ENCODE assay signal across 29 cellular contexts in the genomic region with DNA sequence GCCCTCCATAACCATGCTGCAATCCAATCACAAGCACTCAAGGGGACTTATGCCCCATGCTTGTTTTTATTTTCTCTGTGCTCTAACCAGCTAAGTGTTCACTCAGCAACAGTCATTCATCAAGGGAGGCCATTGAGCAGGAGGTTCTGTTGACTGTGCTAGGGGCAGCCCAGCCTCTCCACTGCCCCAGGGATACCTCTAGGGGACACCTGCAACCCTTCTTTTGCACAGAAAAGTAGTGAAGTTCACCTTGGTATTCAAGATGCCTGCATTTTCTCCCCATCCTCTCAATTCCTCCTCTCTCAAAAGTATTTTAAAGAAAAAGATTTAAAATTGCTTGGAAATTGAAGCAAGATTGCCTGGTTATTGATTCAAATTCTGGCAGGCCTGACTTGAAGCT.
"Had no signal": no experiment of that assay in that cellular context is flagged by ENCODE, and none has a peak within 500 bp of the region (broad histone marks: within the 10 kb centered on the region; RNA-seq: fewer than 3 reads in every experiment).

No MANE protein-coding gene starts in this region.

- H3K36me3 Mint-ChIP-seq: activated naive CD4-positive, alpha-beta T cell treated with anti-CD3 and anti-CD28 coated beads, Interleukin-2, amount 10 ng/mL, durations not matched to agents 7 days and 5 days; activated naive CD4-positive, alpha-beta T cell treated with anti-CD3 and anti-CD28 coated beads, Interleukin-2, amount 50 U/mL, for 72 hours; activated naive CD8-positive, alpha-beta T cell treated with anti-CD3 and anti-CD28 coated beads, Interleukin-2, amount 10 ng/mL, durations not matched to agents 7 days and 5 days had no signal

- H3K36me3 ChIP-seq: ascending aorta, brain microvascular endothelial cell, esophagus squamous epithelium, gastroesophageal sphincter had no signal

- H3K4me1 ChIP-seq: ascending aorta, esophagus squamous epithelium, gastroesophageal sphincter had no signal

- H3K27ac Mint-ChIP-seq: activated CD4-positive, alpha-beta memory T cell treated with anti-CD3 and anti-CD28 coated beads, Interleukin-2, amount 10 ng/mL, durations not matched to agents 7 days and 5 days; activated CD4-positive, alpha-beta T cell treated with anti-CD3 and anti-CD28 coated beads, Interleukin-2, amount 10 ng/mL, durations not matched to agents 7 days and 5 days; activated naive CD4-positive, alpha-beta T cell treated with anti-CD3 and anti-CD28 coated beads, Interleukin-2, amount 10 ng/mL, durations not matched to agents 7 days and 5 days; activated naive CD4-positive, alpha-beta T cell treated with anti-CD3 and anti-CD28 coated beads, Interleukin-2, amount 50 U/mL, for 72 hours; activated naive CD8-positive, alpha-beta T cell treated with anti-CD3 and anti-CD28 coated beads, Interleukin-2, amount 10 ng/mL, durations not matched to agents 7 days and 5 days; activated T-cell treated with anti-CD3 and anti-CD28 coated beads, Interleukin-2, amount 50 U/mL, for 24 hours; activated T-cell treated with anti-CD3 and anti-CD28 coated beads, Interleukin-2, amount 50 U/mL, for 72 hours; effector memory CD8-positive, alpha-beta T cell had no signal

- DNase-seq: activated CD4-positive, alpha-beta memory T cell treated with anti-CD3 and anti-CD28 coated beads, Interleukin-2, amount 10 ng/mL, durations not matched to agents 7 days and 5 days; activated CD4-positive, alpha-beta T cell treated with anti-CD3 and anti-CD28 coated beads for 4 hours; activated CD4-positive, alpha-beta T cell treated with anti-CD3 and anti-CD28 coated beads, Interleukin-2, amount 10 ng/mL, durations not matched to agents 7 days and 5 days; activated CD4-positive, alpha-beta T cell treated with anti-CD3 and anti-CD28 coated beads, Interleukin-2, amount 50 U/mL, for 4 hours; activated CD4-positive, CD25-positive, alpha-beta regulatory T cell; activated CD4-positive, CD25-positive, alpha-beta regulatory T cell treated with anti-CD3 and anti-CD28 coated beads, Interleukin-2, amount 50 U/mL, for 72 hours; activated CD8-positive, alpha-beta memory T cell treated with anti-CD3 and anti-CD28 coated beads, Interleukin-2, amount 50 U/mL, for 48 hours; activated gamma-delta T cell; activated naive CD4-positive, alpha-beta T cell; activated naive CD4-positive, alpha-beta T cell treated with anti-CD3 and anti-CD28 coated beads, Interleukin-2, amount 10 ng/mL, durations not matched to agents 7 days and 5 days; activated naive CD8-positive, alpha-beta T cell treated with anti-CD3 and anti-CD28 coated beads, Interleukin-2, amount 10 ng/mL, durations not matched to agents 7 days and 5 days; activated T-cell treated with anti-CD3 and anti-CD28 coated beads for 4 hours; activated T-cell treated with anti-CD3 and anti-CD28 coated beads, Interleukin-2, amount 50 U/mL, for 24 hours; activated T-cell treated with anti-CD3 and anti-CD28 coated beads, Interleukin-2, amount 50 U/mL, for 72 hours; brain microvascular endothelial cell; cortex of kidney; dermis blood vessel endothelial cell; effector CD4-positive, alpha-beta T cell; effector memory CD8-positive, alpha-beta T cell; esophagus squamous epithelium; foreskin melanocyte; head of caudate nucleus; hippocampal formation; T-helper 2 cell had no signal

- H3K4me3 Mint-ChIP-seq: activated CD4-positive, alpha-beta memory T cell treated with anti-CD3 and anti-CD28 coated beads, Interleukin-2, amount 10 ng/mL, durations not matched to agents 7 days and 5 days; activated CD4-positive, alpha-beta T cell treated with anti-CD3 and anti-CD28 coated beads, Interleukin-2, amount 10 ng/mL, durations not matched to agents 7 days and 5 days; activated naive CD4-positive, alpha-beta T cell treated with anti-CD3 and anti-CD28 coated beads, Interleukin-2, amount 10 ng/mL, durations not matched to agents 7 days and 5 days; activated naive CD8-positive, alpha-beta T cell treated with anti-CD3 and anti-CD28 coated beads, Interleukin-2, amount 10 ng/mL, durations not matched to agents 7 days and 5 days; activated T-cell treated with anti-CD3 and anti-CD28 coated beads, Interleukin-2, amount 50 U/mL, for 24 hours; activated T-cell treated with anti-CD3 and anti-CD28 coated beads, Interleukin-2, amount 50 U/mL, for 72 hours; central memory CD8-positive, alpha-beta T cell; effector memory CD8-positive, alpha-beta T cell had no signal

- H3K9me3 ChIP-seq: ascending aorta, esophagus squamous epithelium, gastroesophageal sphincter had no signal

- H3K4me1 Mint-ChIP-seq: central memory CD8-positive, alpha-beta T cell had no signal

- H3K9me3 Mint-ChIP-seq: activated CD4-positive, alpha-beta memory T cell treated with anti-CD3 and anti-CD28 coated beads, Interleukin-2, amount 10 ng/mL, durations not matched to agents 7 days and 5 days; activated CD4-positive, alpha-beta T cell treated with anti-CD3 and anti-CD28 coated beads, Interleukin-2, amount 10 ng/mL, durations not matched to agents 7 days and 5 days; activated naive CD4-positive, alpha-beta T cell treated with anti-CD3 and anti-CD28 coated beads, Interleukin-2, amount 10 ng/mL, durations not matched to agents 7 days and 5 days; activated naive CD4-positive, alpha-beta T cell treated with anti-CD3 and anti-CD28 coated beads, Interleukin-2, amount 50 U/mL, for 72 hours; activated naive CD8-positive, alpha-beta T cell treated with anti-CD3 and anti-CD28 coated beads, Interleukin-2, amount 10 ng/mL, durations not matched to agents 7 days and 5 days; activated T-cell treated with anti-CD3 and anti-CD28 coated beads, Interleukin-2, amount 50 U/mL, for 24 hours; activated T-cell treated with anti-CD3 and anti-CD28 coated beads, Interleukin-2, amount 50 U/mL, for 72 hours; central memory CD8-positive, alpha-beta T cell; effector memory CD8-positive, alpha-beta T cell had no signal

- ATAC-seq: activated naive CD4-positive, alpha-beta T cell treated with anti-CD3 and anti-CD28 coated beads, Interleukin-2, amount 50 U/mL, for 72 hours; activated T-cell treated with anti-CD3 and anti-CD28 coated beads, Interleukin-2, amount 50 U/mL, for 72 hours; effector memory CD8-positive, alpha-beta T cell; gastroesophageal sphincter had no signal

- H3K27ac ChIP-seq: ascending aorta, brain microvascular endothelial cell, epithelial cell of prostate, esophagus squamous epithelium, gastroesophageal sphincter had no signal

- H3K27me3 Mint-ChIP-seq: activated CD4-positive, alpha-beta memory T cell treated with anti-CD3 and anti-CD28 coated beads, Interleukin-2, amount 10 ng/mL, durations not matched to agents 7 days and 5 days; activated CD4-positive, alpha-beta T cell treated with anti-CD3 and anti-CD28 coated beads, Interleukin-2, amount 10 ng/mL, durations not matched to agents 7 days and 5 days; activated naive CD4-positive, alpha-beta T cell treated with anti-CD3 and anti-CD28 coated beads, Interleukin-2, amount 10 ng/mL, durations not matched to agents 7 days and 5 days had no signal

- H3K27me3 ChIP-seq: ascending aorta, brain microvascular endothelial cell, esophagus squamous epithelium, gastroesophageal sphincter had no signal

- H3K4me3 ChIP-seq: ascending aorta, esophagus squamous epithelium, gastroesophageal sphincter had no signal
